17 cellular contexts compared by ENCODE assay signal in genomic region chr6:704037-704436, GRCh38. TPM values are rescaled to one million over a fixed set of nuclear protein-coding genes. Genes with fewer than 3 reads are reported as not detected.
"Had no signal": no experiment of that assay in that cellular context is flagged by ENCODE, and none has a peak within 500 bp of the region (broad histone marks: within the 10 kb centered on the region; RNA-seq: fewer than 3 reads in every experiment).

No MANE protein-coding gene starts in this region.

- H3K4me1 Mint-ChIP-seq: activated naive CD4-positive, alpha-beta T cell treated with anti-CD3 and anti-CD28 coated beads, Interleukin-2, amount 50 U/mL, for 24 hours; immature natural killer cell had no signal

- ATAC-seq: activated CD4-positive, alpha-beta T cell treated with anti-CD3 and anti-CD28 coated beads for 36 hours; right cardiac atrium had no signal

- H3K4me3 ChIP-seq: adrenal gland, esophagus squamous epithelium, prostate gland, suprapubic skin had no signal

- H3K36me3 ChIP-seq: adrenal gland, esophagus squamous epithelium, prostate gland, suprapubic skin had no signal

- H3K27ac Mint-ChIP-seq: activated CD4-positive, alpha-beta memory T cell treated with anti-CD3 and anti-CD28 coated beads, Interleukin-2, amount 10 ng/mL, durations not matched to agents 7 days and 5 days; activated CD4-positive, alpha-beta T cell treated with anti-CD3 and anti-CD28 coated beads for 36 hours; activated naive CD4-positive, alpha-beta T cell treated with anti-CD3 and anti-CD28 coated beads, Interleukin-2, amount 50 U/mL, for 24 hours; activated T-cell treated with anti-CD3 and anti-CD28 coated beads, Interleukin-2, amount 50 U/mL, for 24 hours; immature natural killer cell; nephron progenitor cell had no signal

- H3K36me3 Mint-ChIP-seq: activated naive CD4-positive, alpha-beta T cell treated with anti-CD3 and anti-CD28 coated beads, Interleukin-2, amount 50 U/mL, for 24 hours; immature natural killer cell had no signal

- H3K9me3 ChIP-seq: adrenal gland, esophagus squamous epithelium, prostate gland, suprapubic skin had no signal

- H3K4me1 ChIP-seq: adrenal gland, esophagus squamous epithelium, prostate gland, suprapubic skin had no signal

- H3K4me3 Mint-ChIP-seq: activated CD4-positive, alpha-beta memory T cell treated with anti-CD3 and anti-CD28 coated beads, Interleukin-2, amount 10 ng/mL, durations not matched to agents 7 days and 5 days; activated CD4-positive, alpha-beta T cell treated with anti-CD3 and anti-CD28 coated beads for 36 hours; activated naive CD4-positive, alpha-beta T cell treated with anti-CD3 and anti-CD28 coated beads, Interleukin-2, amount 50 U/mL, for 24 hours; activated T-cell treated with anti-CD3 and anti-CD28 coated beads, Interleukin-2, amount 50 U/mL, for 24 hours; immature natural killer cell; nephron progenitor cell had no signal

- DNase-seq: activated CD4-positive, alpha-beta memory T cell treated with anti-CD3 and anti-CD28 coated beads, Interleukin-2, amount 10 ng/mL, durations not matched to agents 7 days and 5 days; activated CD4-positive, alpha-beta T cell treated with anti-CD3 and anti-CD28 coated beads for 36 hours; activated effector memory CD4-positive, alpha-beta T cell treated with anti-CD3 and anti-CD28 coated beads, Interleukin-2, amount 50 U/mL, for 16 hours; activated T-cell treated with anti-CD3 and anti-CD28 coated beads, Interleukin-2, amount 50 U/mL, for 24 hours; adrenal gland; esophagus squamous epithelium; foreskin melanocyte; immature natural killer cell; nephron progenitor cell; right cardiac atrium; small intestine; stimulated activated CD4-positive, alpha-beta T cell treated with anti-CD3 and anti-CD28 coated beads, Interleukin-4, amount 100 ng/mL, for 4 hours; stimulated activated CD8-positive, alpha-beta memory T cell treated with anti-CD3 and anti-CD28 coated beads, Interleukin-4, amount 100 ng/mL, for 48 hours; stimulated activated naive CD4-positive, alpha-beta T cell treated with Interleukin-2 at 50 U/mL for 16 hours had no signal

- H3K27ac ChIP-seq: adrenal gland, esophagus squamous epithelium, prostate gland, suprapubic skin had no signal

- H3K9me3 Mint-ChIP-seq: activated CD4-positive, alpha-beta memory T cell treated with anti-CD3 and anti-CD28 coated beads, Interleukin-2, amount 10 ng/mL, durations not matched to agents 7 days and 5 days; activated naive CD4-positive, alpha-beta T cell treated with anti-CD3 and anti-CD28 coated beads, Interleukin-2, amount 50 U/mL, for 24 hours; activated T-cell treated with anti-CD3 and anti-CD28 coated beads, Interleukin-2, amount 50 U/mL, for 24 hours; immature natural killer cell; nephron progenitor cell had no signal

RNA-seq across cellular contexts. Expression of gene HUS1B, which starts 47.1 kb away (rescaled TPM):
- polyA plus RNA-seq: right cardiac atrium had no signal
